In genomic region chr3:122679467-122680291, GRCh38 we compare ENCODE assay signal across 8 cellular contexts. TPM values are rescaled to one million over a fixed set of nuclear protein-coding genes. Genes with fewer than 3 reads are reported as not detected.
DNase-seq lines count a peak whose midpoint lies in the region; ATAC-seq and TF ChIP-seq lines count a peak whose summit lies in the region.

No MANE protein-coding gene starts in this region.

- no peaks in the 10 kb centered on the region for H3K36me3 ChIP-seq in urinary bladder (ENCODE audit: insufficient read depth)

- WGBS in urinary bladder: 18% methylated on average over 18 of the region's 18 CpGs

- TF ChIP-seq CTCF in GM13976 (IDR thresholded peaks at IDR 0.05; ENCODE audit: borderline replicate concordance, control extremely low read depth, extremely low read depth, insufficient read depth, missing control alignments): no peak
- TF ChIP-seq CTCF in dorsolateral prefrontal cortex (IDR thresholded peaks at IDR 0.05 in 54 of 56, conservative IDR thresholded peaks at IDR 0.05 in 2 of 56; ENCODE audit: low read depth in 1 of 56, partially characterized antibody in 56 of 56): peak in 12 of 56 donors; percentile 1 to 39 (median 11)

- DNase-seq in ACHN: peak; percentile 42
- peak; percentile 13 for DNase-seq in GM13976 (ENCODE audit: low spot score)
- DNase-seq in dorsolateral prefrontal cortex: no peak
- no peak for DNase-seq in amniotic stem cell (lab: John Stamatoyannopoulos, UW)

- in situ Hi-C loops in ACHN (cut with HindIII; ENCODE audit: low pct_ligation_motif_present, low pct_unique_long_range_greater_than_20kb, low sequenced_read_pairs) (no loop called here), GM13976 (cut with MboI; ENCODE audit: low sequenced_read_pairs, unreplicated experiment) (loop anchor here (5.0 to 10.0 kb wide), 2 partner anchors 122 to 285 kb away; no protein-coding TSS in a partner anchor)

- peak; percentile 7 for ATAC-seq in HG03439 (IDR thresholded peaks at IDR 0.05; ENCODE audit: unreplicated experiment)
- peak; percentile 54 for ATAC-seq in SK-N-SH treated with all-trans-retinoic acid at 6 μM for 48 hours

- no peaks in the 10 kb centered on the region for H3K9me3 ChIP-seq in mononuclear cell (ENCODE audit: low read depth, low read length)

- peaks cover 0 to 4% (median 0%) of the 10 kb centered on the region in 45 donors for H3K27me3 ChIP-seq in dorsolateral prefrontal cortex
- H3K27me3 ChIP-seq in mononuclear cell (ENCODE audit: insufficient read depth, low read length): no peaks in the 10 kb centered on the region

- peak overlapping the region; percentile 43 to 89 (median 75) for H3K4me3 ChIP-seq in dorsolateral prefrontal cortex
- peak overlapping the region; percentile 75 for H3K4me3 ChIP-seq in mononuclear cell (ENCODE audit: low read length)
- H3K4me3 ChIP-seq in urinary bladder (ENCODE audit: low read depth, low read length): peak overlapping the region; percentile 81

- H3K4me1 ChIP-seq in mononuclear cell (ENCODE audit: insufficient read depth, low read length) (peaks cover 53% of the 10 kb centered on the region), urinary bladder (ENCODE audit: insufficient read depth) (no peaks in the 10 kb centered on the region)

- H3K27ac ChIP-seq in dorsolateral prefrontal cortex (peak overlapping the region in 57 of 59 donors; percentile 35 to 95 (median 82)), urinary bladder (ENCODE audit: low read depth) (peak overlapping the region; percentile 96)

- intact Hi-C loops in dorsolateral prefrontal cortex (cut with DNase I): loop anchor here (1.0 to 5.0 kb wide), 5 partner anchors 115 to 1132 kb away; partner anchors contain the start of genes DTX3L (in 2 of the 2), PARP9 (in 2 of the 2) and POLQ (in 1 of the 2)

TF ChIP-seq in SK-N-SH treated with all-trans-retinoic acid at 6 μM for 48 hours, 23 proteins besides CTCF, POLR2A, EP300 and RAD21:
- no peak for TF ChIP-seq ZNF8 (CRISPR knock-in tag; IDR thresholded peaks at IDR 0.05)
- no peak for TF ChIP-seq OSR1 (CRISPR knock-in tag; IDR thresholded peaks at IDR 0.05)
- TF ChIP-seq PPARA (CRISPR knock-in tag; IDR thresholded peaks at IDR 0.05; ENCODE audit: borderline replicate concordance): no peak
- TF ChIP-seq CREB5 (CRISPR knock-in tag; IDR thresholded peaks at IDR 0.05; ENCODE audit: low read depth): no peak
- TF ChIP-seq PATZ1 (CRISPR knock-in tag; IDR thresholded peaks at IDR 0.05; ENCODE audit: borderline replicate concordance): no peak
- TF ChIP-seq RARB (CRISPR knock-in tag; IDR thresholded peaks at IDR 0.05): no peak
- no peak for TF ChIP-seq GLIS3 (CRISPR knock-in tag; IDR thresholded peaks at IDR 0.05)
- TF ChIP-seq, protein P1, sequence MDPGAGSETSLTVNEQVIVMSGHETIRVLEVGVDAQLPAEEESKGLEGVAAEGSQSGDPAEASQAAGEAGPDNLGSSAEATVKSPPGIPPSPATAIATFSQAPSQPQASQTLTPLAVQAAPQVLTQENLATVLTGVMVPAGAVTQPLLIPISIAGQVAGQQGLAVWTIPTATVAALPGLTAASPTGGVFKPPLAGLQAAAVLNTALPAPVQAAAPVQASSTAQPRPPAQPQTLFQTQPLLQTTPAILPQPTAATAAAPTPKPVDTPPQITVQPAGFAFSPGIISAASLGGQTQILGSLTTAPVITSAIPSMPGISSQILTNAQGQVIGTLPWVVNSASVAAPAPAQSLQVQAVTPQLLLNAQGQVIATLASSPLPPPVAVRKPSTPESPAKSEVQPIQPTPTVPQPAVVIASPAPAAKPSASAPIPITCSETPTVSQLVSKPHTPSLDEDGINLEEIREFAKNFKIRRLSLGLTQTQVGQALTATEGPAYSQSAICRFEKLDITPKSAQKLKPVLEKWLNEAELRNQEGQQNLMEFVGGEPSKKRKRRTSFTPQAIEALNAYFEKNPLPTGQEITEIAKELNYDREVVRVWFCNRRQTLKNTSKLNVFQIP (CRISPR knock-in tag; IDR thresholded peaks at IDR 0.05; ENCODE audit: borderline replicate concordance, low read depth): no peak
- TF ChIP-seq BACH2 (CRISPR knock-in tag; IDR thresholded peaks at IDR 0.05; ENCODE audit: borderline replicate concordance): no peak
- no peak for TF ChIP-seq ZC3H10 (CRISPR knock-in tag; IDR thresholded peaks at IDR 0.05)
- TF ChIP-seq TCF4 (CRISPR knock-in tag; IDR thresholded peaks at IDR 0.05; ENCODE audit: borderline replicate concordance): no peak

RNA-seq across cellular contexts. Expression of gene PARP14, which starts 1.0 kb away (rescaled TPM):
- total RNA-seq in dorsolateral prefrontal cortex (10 to 100 TPM in 111 of 120 experiments, 1 to 10 TPM in 9; 7.6 to 50.4 (median 14.8) TPM), mononuclear cell (120 TPM), urinary bladder (52.0 TPM)
- polyA plus RNA-seq in urinary bladder: 9.7 TPM

Comparison
In these comparisons a context has a peak if more than half of its experiments do, and no peak if none do; other contexts are left out.
1. DNase-seq: peak in ACHN (single experiment) and GM13976 (single experiment); none in dorsolateral prefrontal cortex (0 of 10) and amniotic stem cell (single experiment).
2. Peak in every context shown above with its lines, with median percentiles within 50 percentile points of each other: H3K4me3 ChIP-seq.